In genomic region chr12:118354903-118355302, GRCh38 we compare ENCODE assay signal across 24 cellular contexts. TPM values are rescaled to one million over a fixed set of nuclear protein-coding genes. Genes with fewer than 3 reads are reported as not detected.
DNase-seq lines count a peak whose midpoint lies in the region; ATAC-seq and TF ChIP-seq lines count a peak whose summit lies in the region.
"Had no signal": no experiment of that assay in that cellular context is flagged by ENCODE, and none has a peak within 500 bp of the region (broad histone marks: within the 10 kb centered on the region; RNA-seq: fewer than 3 reads in every experiment).

No MANE protein-coding gene starts in this region.

- intact Hi-C loops in activated B cell treated with CpG ODN at 0.5 μM for 24 hours (cut with micrococcal nuclease) (loop anchor here (5.0 kb wide), 2 partner anchors 118 to 173 kb away; no protein-coding TSS in a partner anchor), Right ventricle myocardium inferior (cut with DNase I) (no loop called here)

- no peak overlapping the region for H2AFZ ChIP-seq in GM23248

- POLR2A ChIA-PET in activated B cell treated with CpG ODN at 0.5 μM for 24 hours (lab: Charles Lee), result interaction anchor here (1.0 to 5.6 kb wide), 3 partner anchors 8 to 23 kb away, joined by 4 to 42 read pairs (median 8); partner anchors contain the start of gene SUDS3

- H3K4me3 ChIP-seq in BLaER1 treated with 17β-estradiol and CSF1 and Interleukin-3, amounts not matched to agents 10 nM and 100 nM, result peak overlapping the region in 7 of 10 experiments; percentile 24 to 52 (median 34); a peak in 10 of 20 replicates
- H3K4me3 ChIP-seq in GM23248, result no peak overlapping the region
- H3K4me3 ChIP-seq: heart right ventricle, testis had no signal

- no peak for ATAC-seq in activated B cell treated with CpG ODN at 0.5 μM for 24 hours (ENCODE audit: low read depth)
- no peak for ATAC-seq in naive B cell (ENCODE audit: low read depth in 2 of 2)
- no peak for ATAC-seq in GM21825 (IDR thresholded peaks at IDR 0.05; ENCODE audit: unreplicated experiment)
- no peak for ATAC-seq in Right ventricle myocardium inferior
- ATAC-seq: heart right ventricle; left colon; SK-N-SH treated with all-trans-retinoic acid at 6 μM for 48 hours; stimulated activated memory B cell treated with anti-CD40 and anti-IgM and Interleukin-4, amounts not matched to agents 10 μg/mL and 1 μg/mL and 100 μg/mL, for 72 hours had no signal

- peaks cover 88% of the 10 kb centered on the region for H3K79me2 ChIP-seq in GM23248 (ENCODE audit: insufficient read depth)

- CTCF ChIA-PET in activated B cell treated with CpG ODN at 0.5 μM for 24 hours (lab: Charles Lee), result interaction anchor here (1.0 to 2.2 kb wide), 3 partner anchors 9 to 21 kb away, joined by 3 to 7 read pairs (median 3); partner anchors contain the start of gene SUDS3

- H3K9me3 ChIP-seq in BLaER1 treated with 17β-estradiol and CSF1 and Interleukin-3, amounts not matched to agents 10 nM and 100 nM (replicated peaks in 1 of 11), result peaks cover 21 to 60% (median 50%) of the 10 kb centered on the region in 11 experiments
- no peaks in the 10 kb centered on the region for H3K9me3 ChIP-seq in GM23248 (ENCODE audit: low read depth)
- H3K9me3 ChIP-seq: heart right ventricle, testis had no signal

- TF ChIP-seq CTCF in activated B cell treated with CpG ODN at 0.5 μM for 24 hours (IDR thresholded peaks at IDR 0.05), result no peak

- H3K36me3 ChIP-seq in BLaER1 treated with 17β-estradiol and CSF1 and Interleukin-3, amounts not matched to agents 10 nM and 100 nM, result peaks cover 16 to 45% (median 33%) of the 10 kb centered on the region in 11 experiments; a peak in 20 of 22 replicates
- no peaks in the 10 kb centered on the region for H3K36me3 ChIP-seq in GM23248 (ENCODE audit: low read depth)

- H3F3A ChIP-seq in GM23248 (ENCODE audit: insufficient read depth), result peaks cover 37% of the 10 kb centered on the region

- peaks cover 23% of the 10 kb centered on the region for H3K36me3 Mint-ChIP-seq in activated B cell treated with CpG ODN at 0.5 μM for 24 hours (ENCODE audit: low read depth)
- H3K36me3 Mint-ChIP-seq in naive B cell, result peaks cover 7 to 17% of the 10 kb centered on the region in 2 donors

- H3K27ac Mint-ChIP-seq in activated B cell treated with CpG ODN at 0.5 μM for 24 hours (peak overlapping the region; percentile 53), naive B cell (peak overlapping the region in 4 of 6 donors; percentile 18 to 65 (median 38))
- H3K27ac Mint-ChIP-seq: brain; CD4-positive, alpha-beta T cell; memory B cell; stimulated activated memory B cell treated with anti-CD40 and anti-IgM and Interleukin-4, amounts not matched to agents 10 μg/mL and 1 μg/mL and 100 μg/mL, for 72 hours; T-helper 2 cell treated with Interferon-gamma antibody and Interleukin-4, amounts not matched to agents 5 μg/mL and 100 μg/mL, for 36 hours had no signal

- H3K27me3 Mint-ChIP-seq in activated B cell treated with CpG ODN at 0.5 μM for 24 hours, result no peaks in the 10 kb centered on the region
- H3K27me3 Mint-ChIP-seq in naive B cell, result no peaks in the 10 kb centered on the region
- H3K27me3 Mint-ChIP-seq: brain; CD4-positive, alpha-beta T cell; memory B cell; stimulated activated memory B cell treated with anti-CD40 and anti-IgM and Interleukin-4, amounts not matched to agents 10 μg/mL and 1 μg/mL and 100 μg/mL, for 72 hours had no signal

- peaks cover 30 to 75% (median 46%) of the 10 kb centered on the region in 10 experiments for H3K4me1 ChIP-seq in BLaER1 treated with 17β-estradiol and CSF1 and Interleukin-3, amounts not matched to agents 10 nM and 100 nM
- H3K4me1 ChIP-seq in GM23248 (ENCODE audit: insufficient read depth), result peaks cover 47% of the 10 kb centered on the region

- in situ Hi-C loops in GM23248 (cut with MboI), result no loop called here
- in situ Hi-C loops in G401 (cut with HindIII; ENCODE audit: low sequenced_read_pairs), result no loop called here

- peaks cover 4% of the 10 kb centered on the region for H3K9me3 Mint-ChIP-seq in activated B cell treated with CpG ODN at 0.5 μM for 24 hours
- peaks cover 0 to 7% (median 2%) of the 10 kb centered on the region in 7 donors for H3K9me3 Mint-ChIP-seq in naive B cell
- H3K9me3 Mint-ChIP-seq: memory B cell had no signal

- H3K4me2 ChIP-seq in BLaER1 treated with 17β-estradiol and CSF1 and Interleukin-3, amounts not matched to agents 10 nM and 100 nM, result peak overlapping the region; percentile 6 to 90 (median 78); a peak in 19 of 22 replicates
- no peak overlapping the region for H3K4me2 ChIP-seq in GM23248 (ENCODE audit: unreplicated experiment)

- H4K20me1 ChIP-seq in BLaER1 treated with 17β-estradiol and CSF1 and Interleukin-3, amounts not matched to agents 10 nM and 100 nM, result peaks cover 0 to 12% (median 0%) of the 10 kb centered on the region in 11 experiments; a peak in 3 of 22 replicates
- H4K20me1 ChIP-seq in GM23248 (ENCODE audit: insufficient read depth), result peaks cover 3% of the 10 kb centered on the region; the same call in 1 of the 2 replicates

- peak; percentile 50 for DNase-seq in GM23248
- no peak for DNase-seq in activated B cell treated with CpG ODN at 0.5 μM for 24 hours
- DNase-seq in naive B cell, result no peak
- no peak for DNase-seq in G401 (ENCODE audit: low spot score)
- no peak for DNase-seq in Right ventricle myocardium inferior (ENCODE audit: missing footprints)
- DNase-seq: activated CD4-positive, alpha-beta T cell treated with anti-CD3 and anti-CD28 coated beads, Interleukin-2, amount 50 U/mL, for 1 hour; CD4-positive, alpha-beta T cell; effector CD4-positive, alpha-beta T cell; heart right ventricle; left colon; NCI-H1092 treated with DMSO at 0.1 percent for 48 hours; NCI-H187 treated with DMSO at 0.1 percent for 48 hours; NCI-H526; retina; RPMI8226; testis had no signal

- H3K9me2 ChIP-seq in GM23248 (ENCODE audit: insufficient read depth), result no peaks in the 10 kb centered on the region

- H3K4me3 Mint-ChIP-seq in activated B cell treated with CpG ODN at 0.5 μM for 24 hours (no peak overlapping the region), naive B cell (peak overlapping the region in 2 of 8 donors; percentile 22 to 56)
- H3K4me3 Mint-ChIP-seq: brain; CD4-positive, alpha-beta T cell; memory B cell; stimulated activated memory B cell treated with anti-CD40 and anti-IgM and Interleukin-4, amounts not matched to agents 10 μg/mL and 1 μg/mL and 100 μg/mL, for 72 hours; T-helper 2 cell treated with Interferon-gamma antibody and Interleukin-4, amounts not matched to agents 5 μg/mL and 100 μg/mL, for 36 hours had no signal

- H3K4me1 Mint-ChIP-seq in activated B cell treated with CpG ODN at 0.5 μM for 24 hours (peaks cover 66% of the 10 kb centered on the region), naive B cell (peaks cover 39 to 67% (median 55%) of the 10 kb centered on the region in 3 donors)

- peak overlapping the region; percentile 13 to 90 (median 88); a peak in 21 of 22 replicates for H3K27ac ChIP-seq in BLaER1 treated with 17β-estradiol and CSF1 and Interleukin-3, amounts not matched to agents 10 nM and 100 nM
- peak overlapping the region; percentile 98 for H3K27ac ChIP-seq in GM23248
- H3K27ac ChIP-seq: heart right ventricle, testis, VCaP had no signal

- 66 to 81% methylated on average over 1 of the region's 1 CpG for WGBS in GM23248 (ENCODE audit: low coverage in 1 of 2, low lambda C conversion rate in 2 of 2, missing lambda C conversion rate in 2 of 2), 2 experiments

- no peaks in the 10 kb centered on the region for H3K27me3 ChIP-seq in BLaER1 treated with 17β-estradiol and CSF1 and Interleukin-3, amounts not matched to agents 10 nM and 100 nM
- H3K27me3 ChIP-seq in GM23248 (replicated peaks; ENCODE audit: insufficient read depth), result no peaks in the 10 kb centered on the region
- H3K27me3 ChIP-seq: heart right ventricle, testis had no signal

- no peak overlapping the region; a peak in 1 of 22 replicates for H3K9ac ChIP-seq in BLaER1 treated with 17β-estradiol and CSF1 and Interleukin-3, amounts not matched to agents 10 nM and 100 nM
- no peak overlapping the region for H3K9ac ChIP-seq in GM23248

RNA-seq across cellular contexts. Expression of gene TAOK3, which starts 17.8 kb away (rescaled TPM):
- total RNA-seq in GM23248 (2014; rRNA removed; shearing (Covaris generic)), result 17.8 and 30.0 TPM in 2 replicates
- 49.8 TPM in 2 replicates for polyA plus RNA-seq in GM23248 (2016; fragmentation: Nextera tagmentation; extraction: Ambion mirVana)
- 76.3 and 86.9 TPM in 2 replicates for total RNA-seq in activated B cell treated with CpG ODN at 0.5 μM for 24 hours
- 10 to 100 TPM; 34.7 to 94.9 (median 86.3) TPM for polyA plus RNA-seq in naive B cell (ENCODE audit: low read depth in 6 of 6)
- total RNA-seq in G401 (2014; rRNA removed; shearing (Covaris generic)), result 9.1 and 17.6 TPM in 2 replicates
- total RNA-seq in Right ventricle myocardium inferior, result 20.3 TPM

RNA-seq across cellular contexts. Expression of gene SUDS3, which starts 21.5 kb away (rescaled TPM):
- total RNA-seq in GM23248 (2014; rRNA removed; shearing (Covaris generic)), result 27.1 and 42.7 TPM in 2 replicates
- polyA plus RNA-seq in GM23248 (2016; fragmentation: Nextera tagmentation; extraction: Ambion mirVana) (17.2 and 17.6 TPM in 2 replicates), naive B cell (ENCODE audit: low read depth in 6 of 6) (10 to 100 TPM; 17.2 to 26.0 (median 20.1) TPM)
- total RNA-seq in activated B cell treated with CpG ODN at 0.5 μM for 24 hours (31.1 and 33.7 TPM in 2 replicates), Right ventricle myocardium inferior (18.4 TPM)
- 31.6 and 39.1 TPM in 2 replicates for total RNA-seq in G401 (2014; rRNA removed; shearing (Covaris generic))
